In genomic region chr9:88191451-88191850, GRCh38 we compare ENCODE assay signal across 2 cellular contexts.
TF ChIP-seq lines count a peak whose summit lies in the region.

No MANE protein-coding gene starts in this region.

TF ChIP-seq in IMR-90, 13 proteins besides CTCF, POLR2A, EP300 and RAD21:
- TF ChIP-seq MAFK (IDR thresholded peaks at IDR 0.05; ENCODE audit: low read depth, low read length) (no peak), CHD1 (IDR thresholded peaks at IDR 0.05; ENCODE audit: low read depth, low read length) (no peak), NFE2L2 (IDR thresholded peaks at IDR 0.05; ENCODE audit: low read depth, low read length) (no peak), ELK1 (IDR thresholded peaks at IDR 0.05; ENCODE audit: borderline replicate concordance, low read depth, low read length) (no peak)

TF ChIP-seq in H1, 55 proteins besides CTCF, POLR2A, EP300 and RAD21:
- no peak for TF ChIP-seq ZNF274 (IDR thresholded peaks at IDR 0.05; ENCODE audit: borderline replicate concordance, extremely low read depth, low read length)
- no peak for TF ChIP-seq SIX5 (IDR thresholded peaks at IDR 0.05; ENCODE audit: low read depth, low read length)
- TF ChIP-seq SRF (IDR thresholded peaks at IDR 0.05; ENCODE audit: low read depth, low read length), result no peak
- no peak for TF ChIP-seq USF2 (IDR thresholded peaks at IDR 0.05; ENCODE audit: low read length)
- TF ChIP-seq TEAD4 (IDR thresholded peaks at IDR 0.05; ENCODE audit: low read depth, low read length), result no peak
- no peak for TF ChIP-seq KDM4A (IDR thresholded peaks at IDR 0.05; ENCODE audit: low read depth, low read length, severe bottlenecking)
- TF ChIP-seq GABPA (IDR thresholded peaks at IDR 0.05; ENCODE audit: borderline replicate concordance, insufficient read depth, low read length), result no peak
- no peak for TF ChIP-seq JUND (IDR thresholded peaks at IDR 0.05; ENCODE audit: low read length)
